In genomic region chr7:48035301-48035966, GRCh38 we compare ENCODE assay signal across 8 cellular contexts. TPM values are rescaled to one million over a fixed set of nuclear protein-coding genes. Genes with fewer than 3 reads are reported as not detected.
A peak's percentile ranks its signal among the peaks of the same experiment; 100 is the strongest.
DNase-seq lines count a peak whose midpoint lies in the region; ATAC-seq and TF ChIP-seq lines count a peak whose summit lies in the region.

Gene C7orf57, plus strand, starts transcription at chr7:48035543. Its CDS starts 766 bp downstream, at chr7:48036309.

- H3K27ac Mint-ChIP-seq in mesothelial cell of epicardium: peak within 1 kb of the TSS; percentile 28

- peaks cover 76% of the 10 kb centered on the region for H3K27me3 Mint-ChIP-seq in mesothelial cell of epicardium (ENCODE audit: low read depth)

- ATAC-seq in GM19043 (IDR thresholded peaks at IDR 0.05; ENCODE audit: low read depth, unreplicated experiment) (peak; percentile 100), HG03280 (IDR thresholded peaks at IDR 0.05; ENCODE audit: unreplicated experiment) (peak; percentile 98)

- H3K4me3 Mint-ChIP-seq in mesothelial cell of epicardium: peak within 1 kb of the TSS; percentile 68

- H3K36me3 Mint-ChIP-seq in mesothelial cell of epicardium: no peaks in the 10 kb centered on the region

- H3K9me3 Mint-ChIP-seq in mesothelial cell of epicardium: no peaks in the 10 kb centered on the region

- no peak for TF ChIP-seq CTCF in mesothelial cell of epicardium (IDR thresholded peaks at IDR 0.05; ENCODE audit: unreplicated experiment)

- peak; percentile 98 for DNase-seq in AG20443 (ENCODE audit: low spot score)
- peak; percentile 92 for DNase-seq in NCI-H69 (lab: John Stamatoyannopoulos, UW)
- peak; percentile 88 for DNase-seq in activated CD8-positive, alpha-beta memory T cell treated with anti-CD3 and anti-CD28 coated beads, Interleukin-2, amount 50 U/mL, for 4 hours
- DNase-seq in epidermal melanocyte (ENCODE audit: insufficient read length, low spot score): peak; percentile 90
- peak; percentile 80 to 92 for DNase-seq in mesothelial cell of epicardium (ENCODE audit: low spot score in 2 of 2, unreplicated experiment in 2 of 2)
- DNase-seq in stimulated activated CD8-positive, alpha-beta memory T cell treated with anti-CD3 and anti-CD28 coated beads, Interleukin-12 subunit alpha, Interleukin-12 subunit beta, amount 100 ng/mL, for 24 hours (ENCODE audit: extremely low read depth): peak; percentile 67

- H3K4me1 Mint-ChIP-seq in mesothelial cell of epicardium: peaks cover 6% of the 10 kb centered on the region

RNA-seq across cellular contexts. Expression of gene C7orf57, which starts in this region (rescaled TPM):
- not detected in 3 replicates for total RNA-seq in mesothelial cell of epicardium

Comparison
In these comparisons a context has a peak if more than half of its experiments do, and no peak if none do; other contexts are left out.
1. Peak in every context shown above with its lines: DNase-seq and ATAC-seq.
2. Peak in DNase-seq in mesothelial cell of epicardium; RNA of the gene not detected or under 1 TPM.